ENCODE assay signal across 8 cellular contexts in genomic region chr17:36148559-36149295, GRCh38. TPM values are rescaled to one million over a fixed set of nuclear protein-coding genes. Genes with fewer than 3 reads are reported as not detected.
DNase-seq lines count a peak whose midpoint lies in the region; ATAC-seq, FAIRE-seq and TF ChIP-seq lines count a peak whose summit lies in the region.

No MANE protein-coding gene starts in this region.

- DNase-seq in Calu3 (peak; percentile 73), H4 (ENCODE audit: low spot score) (peak; percentile 74), NCI-H2171 treated with DMSO at 0.1 percent for 48 hours (lab: John Stamatoyannopoulos, UW) (peak; percentile 55), choroid plexus epithelial cell (ENCODE audit: low read depth) (peak; percentile 71), HepG2 (ENCODE audit: low spot score) (peak; percentile 28)
- peak; percentile 90 for DNase-seq in activated CD4-positive, alpha-beta T cell treated with anti-CD3 and anti-CD28 coated beads, Interleukin-2, amount 10 ng/mL, durations not matched to agents 24 days and 14 days
- peak; percentile 18 to 32 (median 29) for DNase-seq in stimulated activated CD4-positive, alpha-beta T cell treated with anti-CD3 and anti-CD28 coated beads, TNF-alpha, amount 100 ng/mL, for 1 hour (ENCODE audit: low read depth in 3 of 3, low spot score in 1 of 3)

- no peaks in the 10 kb centered on the region for H3K9me3 Mint-ChIP-seq in Calu3 (ENCODE audit: low read depth, unreplicated experiment)
- H3K9me3 Mint-ChIP-seq in activated CD4-positive, alpha-beta T cell treated with anti-CD3 and anti-CD28 coated beads, Interleukin-2, amount 10 ng/mL, durations not matched to agents 24 days and 14 days: no peaks in the 10 kb centered on the region

- no peak overlapping the region for H3K9ac ChIP-seq in HepG2 (ENCODE audit: insufficient read depth, low read depth, low read length)

- H2AFZ ChIP-seq in HepG2 (ENCODE audit: low read length): no peak overlapping the region

- no peaks in the 10 kb centered on the region for H3K36me3 Mint-ChIP-seq in Calu3 (ENCODE audit: insufficient read depth, unreplicated experiment)
- H3K36me3 Mint-ChIP-seq in activated CD4-positive, alpha-beta T cell treated with anti-CD3 and anti-CD28 coated beads, Interleukin-2, amount 10 ng/mL, durations not matched to agents 24 days and 14 days (ENCODE audit: low read depth): no peaks in the 10 kb centered on the region

- H3K4me1 Mint-ChIP-seq in Calu3 (ENCODE audit: low read depth, unreplicated experiment): no peaks in the 10 kb centered on the region
- peaks cover 2% of the 10 kb centered on the region for H3K4me1 Mint-ChIP-seq in activated CD4-positive, alpha-beta T cell treated with anti-CD3 and anti-CD28 coated beads, Interleukin-2, amount 10 ng/mL, durations not matched to agents 24 days and 14 days

- ATAC-seq in HepG2 (peak; percentile 90), GM21526 (IDR thresholded peaks at IDR 0.05; ENCODE audit: low FRiP score, unreplicated experiment) (no peak)

- no peak overlapping the region for H3K4me3 ChIP-seq in choroid plexus epithelial cell (ENCODE audit: low read depth, low read length)
- H3K4me3 ChIP-seq in HepG2 (replicated peaks in 1 of 3; ENCODE audit: insufficient read depth in 1 of 3, low read depth in 2 of 3, low read length in 3 of 3): no peak overlapping the region

- H3K27me3 ChIP-seq in HepG2 (ENCODE audit: control insufficient read depth in 1 of 2, insufficient read depth in 2 of 2, low read length in 2 of 2): no peaks in the 10 kb centered on the region; a peak in 2 of 5 replicates

- CTCF ChIA-PET in Calu3 (lab: Charles Lee) (interaction anchor here (0.7 to 1.8 kb wide), 6 partner anchors 166 to 334 kb away, joined by 3 to 20 read pairs (median 8); no protein-coding TSS in a partner anchor), HepG2 (lab: Yijun Ruan, JAX; ENCODE audit: low intra/inter-chr PET ratio, low total read pairs) (interaction anchor here (1.4 to 3.1 kb wide), 5 partner anchors 77 to 299 kb away, joined by 3 to 38 read pairs (median 8); partner anchors contain the start of gene CCL16)

- 0 out of 2 replicates have a peak, but pooled peaks cover 8% of the 10 kb centered on the region for H3K4me1 ChIP-seq in HepG2 (ENCODE audit: insufficient read depth, low read length)

- H4K20me1 ChIP-seq in HepG2 (ENCODE audit: insufficient read depth, low read length): no peaks in the 10 kb centered on the region

- 33% methylated on average over 6 of the region's 6 CpGs for WGBS in HepG2 (ENCODE audit: low lambda C conversion rate)

- no peak overlapping the region for H3K27ac Mint-ChIP-seq in Calu3 (ENCODE audit: unreplicated experiment)
- H3K27ac Mint-ChIP-seq in activated CD4-positive, alpha-beta T cell treated with anti-CD3 and anti-CD28 coated beads, Interleukin-2, amount 10 ng/mL, durations not matched to agents 24 days and 14 days: no peak overlapping the region

- no peaks in the 10 kb centered on the region for H3K9me3 ChIP-seq in HepG2 (ENCODE audit: low read length)

- intact Hi-C loops in Calu3 (cut with micrococcal nuclease; ENCODE audit: unreplicated experiment) (loop anchor here (1.0 kb wide), 1 partner anchor 179 kb away; no protein-coding TSS in a partner anchor), HepG2 (cut with micrococcal nuclease; ENCODE audit: unreplicated experiment) (loop anchor here (1.0 kb wide), 2 partner anchors 179 to 201 kb away; no protein-coding TSS in a partner anchor)
- intact Hi-C loops in activated CD4-positive, alpha-beta T cell treated with anti-CD3 and anti-CD28 coated beads, Interleukin-2, amount 10 ng/mL, durations not matched to agents 24 days and 14 days (cut with micrococcal nuclease): loop anchor here (1.0 to 2.0 kb wide), 3 partner anchors 76 to 299 kb away; no protein-coding TSS in a partner anchor

- H3K27me3 Mint-ChIP-seq in Calu3 (ENCODE audit: unreplicated experiment): peaks cover 90% of the 10 kb centered on the region
- peaks cover 33% of the 10 kb centered on the region for H3K27me3 Mint-ChIP-seq in activated CD4-positive, alpha-beta T cell treated with anti-CD3 and anti-CD28 coated beads, Interleukin-2, amount 10 ng/mL, durations not matched to agents 24 days and 14 days

- TF ChIP-seq RAD21 in HepG2 (CRISPR knock-in tag; IDR thresholded peaks at IDR 0.05): peak; percentile 86

- peak; percentile 92 for TF ChIP-seq CTCF in Calu3 (IDR thresholded peaks at IDR 0.05; ENCODE audit: unreplicated experiment)
- peak; percentile 100 for TF ChIP-seq CTCF in choroid plexus epithelial cell (conservative IDR thresholded peaks at IDR 0.05; ENCODE audit: low read depth, low read length)
- peak; percentile 93 for TF ChIP-seq CTCF in HepG2 (CRISPR knock-in tag; IDR thresholded peaks at IDR 0.05)

- no peak overlapping the region for H3K27ac ChIP-seq in HepG2 (ENCODE audit: extremely low read length, insufficient read depth, low read length)

- TF ChIP-seq EP300 in HepG2 (IDR thresholded peaks at IDR 0.05; ENCODE audit: low read depth in 2 of 2, low read length in 2 of 2) (no peak), HepG2 (CRISPR knock-in tag; IDR thresholded peaks at IDR 0.05; ENCODE audit: borderline replicate concordance) (no peak)

- H3K4me3 Mint-ChIP-seq in Calu3 (ENCODE audit: low read depth, unreplicated experiment): no peak overlapping the region
- H3K4me3 Mint-ChIP-seq in activated CD4-positive, alpha-beta T cell treated with anti-CD3 and anti-CD28 coated beads, Interleukin-2, amount 10 ng/mL, durations not matched to agents 24 days and 14 days: no peak overlapping the region

- no peak overlapping the region for H3K4me2 ChIP-seq in HepG2 (ENCODE audit: low read depth, low read length)

- FAIRE-seq in HepG2 (lab: Jason Lieb, UNC): no peak

- in situ Hi-C loops in HepG2 (cut with HindIII; ENCODE audit: extremely low pct_ligation_motif_present, low pct_unique_long_range_greater_than_20kb): loop anchor here (5.0 kb wide), 1 partner anchor 176 kb away; no protein-coding TSS in a partner anchor

- TF ChIP-seq POLR2A in HepG2 (IDR thresholded peaks at IDR 0.05; ENCODE audit: insufficient read depth in 1 of 2, low read depth in 2 of 2, low read length in 2 of 2): no peak

- POLR2A ChIA-PET in HepG2 (lab: Yijun Ruan, JAX): interaction anchor here (1.1 kb wide), 1 partner anchor 167 kb away, joined by 3 read pairs; the partner anchor contains the start of gene CCL16

- no peaks in the 10 kb centered on the region for H3K79me2 ChIP-seq in HepG2 (ENCODE audit: insufficient read depth, low read length)

- H3K36me3 ChIP-seq in HepG2 (replicated peaks in 1 of 2; ENCODE audit: control insufficient read depth in 1 of 2, insufficient read depth in 2 of 2, low read length in 2 of 2): no peaks in the 10 kb centered on the region

- BruUV-seq in Calu3 (replicated peaks; lab: Mats Ljungman, UMichigan) (no TSS peak), HepG2 (replicated peaks; lab: Mats Ljungman, UMichigan) (no TSS peak)

RNA-seq across cellular contexts. Expression of gene TBC1D3B, which starts 27.7 kb away (rescaled TPM):
- 71.6 and 73.5 TPM in 2 replicates for total RNA-seq in Calu3 (2022)
- 0.39 TPM in 1 of 2 replicates, not detected in the other for total RNA-seq in H4 (2014; rRNA removed; shearing (Covaris generic))
- 8.9 and 9.8 TPM in 2 replicates for total RNA-seq in activated CD4-positive, alpha-beta T cell treated with anti-CD3 and anti-CD28 coated beads, Interleukin-2, amount 10 ng/mL, durations not matched to agents 24 days and 14 days
- total RNA-seq in HepG2 (2016; rRNA removed; fragmentation: Illumina TruSeq; extraction: Trizol): 1.8 TPM in 1 of 2 replicates, not detected in the other
- 1.4 TPM in 1 of 2 replicates, not detected in the other for total RNA-seq in HepG2 (2016; cell fraction: cytosol; rRNA removed; fragmentation: Illumina TruSeq; extraction: Trizol; ENCODE audit: low read depth)
- total RNA-seq in HepG2 (2016; cell fraction: insoluble cytoplasmic fraction; rRNA removed; fragmentation: Illumina TruSeq; extraction: Trizol): 1.8 TPM in 1 of 2 replicates, not detected in the other
- 0.74 and 1.3 TPM in 2 replicates for total RNA-seq in HepG2 (2016; cell fraction: membrane; rRNA removed; fragmentation: Illumina TruSeq; extraction: Trizol)
- 5.9 and 6.1 TPM in 2 replicates for total RNA-seq in HepG2 (2016; cell fraction: nucleus; rRNA removed; fragmentation: Illumina TruSeq; extraction: Trizol)
- polyA plus RNA-seq in HepG2 (2011; rRNA removed): 1.1 and 2.1 TPM in 2 replicates
- 0.46 and 0.52 TPM in 2 replicates for polyA plus RNA-seq in HepG2 (2011; cell fraction: cytosol; rRNA removed)
- polyA plus RNA-seq in HepG2 (2011; cell fraction: nucleus; rRNA removed): 12.8 and 13.4 TPM in 2 replicates
- 2.5 and 2.6 TPM in 2 replicates for polyA plus RNA-seq in HepG2 (2012)
- polyA plus RNA-seq in HepG2 (2016; cell fraction: cytosol; fragmentation: Illumina TruSeq; extraction: Trizol; ENCODE audit: low read depth): not detected in 2 replicates
- 0.50 TPM in 1 of 2 replicates, not detected in the other for polyA plus RNA-seq in HepG2 (2016; cell fraction: insoluble cytoplasmic fraction; fragmentation: Illumina TruSeq; extraction: Trizol; ENCODE audit: low read depth)
- not detected in 2 replicates for polyA plus RNA-seq in HepG2 (2016; cell fraction: membrane; fragmentation: Illumina TruSeq; extraction: Trizol; ENCODE audit: low read depth)
- 12.6 and 14.8 TPM in 2 replicates for polyA plus RNA-seq in HepG2 (2016; cell fraction: nucleus; fragmentation: Illumina TruSeq; extraction: Trizol; ENCODE audit: insufficient read depth, low read depth)
- 0.42 and 1.9 TPM in 2 replicates for polyA minus RNA-seq in HepG2 (2011; rRNA and poly(A)+ RNA removed; ENCODE audit: low replicate concordance)
- polyA minus RNA-seq in HepG2 (2011; cell fraction: cytosol; rRNA and poly(A)+ RNA removed): not detected in 2 replicates
- 3.9 and 5.9 TPM in 2 replicates for polyA minus RNA-seq in HepG2 (2011; cell fraction: nucleus; rRNA and poly(A)+ RNA removed)

RNA-seq across cellular contexts. Expression of gene CCL4, which starts 45.1 kb away (rescaled TPM):
- not detected in 2 replicates for total RNA-seq in Calu3 (2022)
- not detected in 2 replicates for total RNA-seq in H4 (2014; rRNA removed; shearing (Covaris generic))
- total RNA-seq in activated CD4-positive, alpha-beta T cell treated with anti-CD3 and anti-CD28 coated beads, Interleukin-2, amount 10 ng/mL, durations not matched to agents 24 days and 14 days: 351 and 370 TPM in 2 replicates
- not detected in 2 replicates for total RNA-seq in HepG2 (2016; rRNA removed; fragmentation: Illumina TruSeq; extraction: Trizol)
- total RNA-seq in HepG2 (2016; cell fraction: cytosol; rRNA removed; fragmentation: Illumina TruSeq; extraction: Trizol; ENCODE audit: low read depth): not detected in 2 replicates
- total RNA-seq in HepG2 (2016; cell fraction: insoluble cytoplasmic fraction; rRNA removed; fragmentation: Illumina TruSeq; extraction: Trizol): not detected in 2 replicates
- not detected in 2 replicates for total RNA-seq in HepG2 (2016; cell fraction: membrane; rRNA removed; fragmentation: Illumina TruSeq; extraction: Trizol)
- not detected in 2 replicates for total RNA-seq in HepG2 (2016; cell fraction: nucleus; rRNA removed; fragmentation: Illumina TruSeq; extraction: Trizol)
- polyA plus RNA-seq in HepG2 (2011; rRNA removed): not detected in 2 replicates
- not detected in 2 replicates for polyA plus RNA-seq in HepG2 (2011; cell fraction: cytosol; rRNA removed)
- 0.26 TPM in 1 of 2 replicates, not detected in the other for polyA plus RNA-seq in HepG2 (2011; cell fraction: nucleus; rRNA removed)
- not detected in 2 replicates for polyA plus RNA-seq in HepG2 (2012)
- not detected in 2 replicates for polyA plus RNA-seq in HepG2 (2016; cell fraction: cytosol; fragmentation: Illumina TruSeq; extraction: Trizol; ENCODE audit: low read depth)
- polyA plus RNA-seq in HepG2 (2016; cell fraction: insoluble cytoplasmic fraction; fragmentation: Illumina TruSeq; extraction: Trizol; ENCODE audit: low read depth): not detected in 2 replicates
- not detected in 2 replicates for polyA plus RNA-seq in HepG2 (2016; cell fraction: membrane; fragmentation: Illumina TruSeq; extraction: Trizol; ENCODE audit: low read depth)
- polyA plus RNA-seq in HepG2 (2016; cell fraction: nucleus; fragmentation: Illumina TruSeq; extraction: Trizol; ENCODE audit: insufficient read depth, low read depth): not detected in 2 replicates
- 0.47 TPM in 1 of 2 replicates, not detected in the other for polyA minus RNA-seq in HepG2 (2011; rRNA and poly(A)+ RNA removed; ENCODE audit: low replicate concordance)
- not detected in 2 replicates for polyA minus RNA-seq in HepG2 (2011; cell fraction: cytosol; rRNA and poly(A)+ RNA removed)
- polyA minus RNA-seq in HepG2 (2011; cell fraction: nucleus; rRNA and poly(A)+ RNA removed): not detected in 2 replicates

RNA-seq across cellular contexts. Expression of gene CCL3L1, which starts 47.8 kb away (rescaled TPM):
- total RNA-seq in Calu3 (2022): not detected in 2 replicates
- total RNA-seq in H4 (2014; rRNA removed; shearing (Covaris generic)): not detected in 2 replicates
- total RNA-seq in activated CD4-positive, alpha-beta T cell treated with anti-CD3 and anti-CD28 coated beads, Interleukin-2, amount 10 ng/mL, durations not matched to agents 24 days and 14 days: 4.4 and 4.5 TPM in 2 replicates
- not detected in 2 replicates for total RNA-seq in HepG2 (2016; rRNA removed; fragmentation: Illumina TruSeq; extraction: Trizol)
- total RNA-seq in HepG2 (2016; cell fraction: cytosol; rRNA removed; fragmentation: Illumina TruSeq; extraction: Trizol; ENCODE audit: low read depth): not detected in 2 replicates
- total RNA-seq in HepG2 (2016; cell fraction: insoluble cytoplasmic fraction; rRNA removed; fragmentation: Illumina TruSeq; extraction: Trizol): not detected in 2 replicates
- total RNA-seq in HepG2 (2016; cell fraction: membrane; rRNA removed; fragmentation: Illumina TruSeq; extraction: Trizol): not detected in 2 replicates
- not detected in 2 replicates for total RNA-seq in HepG2 (2016; cell fraction: nucleus; rRNA removed; fragmentation: Illumina TruSeq; extraction: Trizol)
- polyA plus RNA-seq in HepG2 (2011; rRNA removed): not detected in 2 replicates
- not detected in 2 replicates for polyA plus RNA-seq in HepG2 (2011; cell fraction: cytosol; rRNA removed)
- polyA plus RNA-seq in HepG2 (2011; cell fraction: nucleus; rRNA removed): not detected in 2 replicates
- polyA plus RNA-seq in HepG2 (2012): not detected in 2 replicates
- polyA plus RNA-seq in HepG2 (2016; cell fraction: cytosol; fragmentation: Illumina TruSeq; extraction: Trizol; ENCODE audit: low read depth): not detected in 2 replicates
- polyA plus RNA-seq in HepG2 (2016; cell fraction: insoluble cytoplasmic fraction; fragmentation: Illumina TruSeq; extraction: Trizol; ENCODE audit: low read depth): not detected in 2 replicates
- not detected in 2 replicates for polyA plus RNA-seq in HepG2 (2016; cell fraction: membrane; fragmentation: Illumina TruSeq; extraction: Trizol; ENCODE audit: low read depth)
- polyA plus RNA-seq in HepG2 (2016; cell fraction: nucleus; fragmentation: Illumina TruSeq; extraction: Trizol; ENCODE audit: insufficient read depth, low read depth): not detected in 2 replicates
- polyA minus RNA-seq in HepG2 (2011; rRNA and poly(A)+ RNA removed; ENCODE audit: low replicate concordance): 0.70 TPM in 1 of 2 replicates, not detected in the other
- not detected in 2 replicates for polyA minus RNA-seq in HepG2 (2011; cell fraction: cytosol; rRNA and poly(A)+ RNA removed)
- not detected in 2 replicates for polyA minus RNA-seq in HepG2 (2011; cell fraction: nucleus; rRNA and poly(A)+ RNA removed)

RNA-seq across cellular contexts. Expression of gene CCL3, which starts 58.8 kb away (rescaled TPM):
- not detected in 2 replicates for total RNA-seq in Calu3 (2022)
- not detected in 2 replicates for total RNA-seq in H4 (2014; rRNA removed; shearing (Covaris generic))
- 403 and 414 TPM in 2 replicates for total RNA-seq in activated CD4-positive, alpha-beta T cell treated with anti-CD3 and anti-CD28 coated beads, Interleukin-2, amount 10 ng/mL, durations not matched to agents 24 days and 14 days
- total RNA-seq in HepG2 (2016; rRNA removed; fragmentation: Illumina TruSeq; extraction: Trizol): not detected in 2 replicates
- total RNA-seq in HepG2 (2016; cell fraction: cytosol; rRNA removed; fragmentation: Illumina TruSeq; extraction: Trizol; ENCODE audit: low read depth): not detected in 2 replicates
- not detected in 2 replicates for total RNA-seq in HepG2 (2016; cell fraction: insoluble cytoplasmic fraction; rRNA removed; fragmentation: Illumina TruSeq; extraction: Trizol)
- not detected in 2 replicates for total RNA-seq in HepG2 (2016; cell fraction: membrane; rRNA removed; fragmentation: Illumina TruSeq; extraction: Trizol)
- total RNA-seq in HepG2 (2016; cell fraction: nucleus; rRNA removed; fragmentation: Illumina TruSeq; extraction: Trizol): not detected in 2 replicates
- polyA plus RNA-seq in HepG2 (2011; rRNA removed): not detected in 2 replicates
- polyA plus RNA-seq in HepG2 (2011; cell fraction: cytosol; rRNA removed): 0.12 TPM in 1 of 2 replicates, not detected in the other
- polyA plus RNA-seq in HepG2 (2011; cell fraction: nucleus; rRNA removed): 0.26 and 0.38 TPM in 2 replicates
- polyA plus RNA-seq in HepG2 (2012): not detected in 2 replicates
- not detected in 2 replicates for polyA plus RNA-seq in HepG2 (2016; cell fraction: cytosol; fragmentation: Illumina TruSeq; extraction: Trizol; ENCODE audit: low read depth)
- polyA plus RNA-seq in HepG2 (2016; cell fraction: insoluble cytoplasmic fraction; fragmentation: Illumina TruSeq; extraction: Trizol; ENCODE audit: low read depth): not detected in 2 replicates
- not detected in 2 replicates for polyA plus RNA-seq in HepG2 (2016; cell fraction: membrane; fragmentation: Illumina TruSeq; extraction: Trizol; ENCODE audit: low read depth)
- not detected in 2 replicates for polyA plus RNA-seq in HepG2 (2016; cell fraction: nucleus; fragmentation: Illumina TruSeq; extraction: Trizol; ENCODE audit: insufficient read depth, low read depth)
- polyA minus RNA-seq in HepG2 (2011; rRNA and poly(A)+ RNA removed; ENCODE audit: low replicate concordance): 3.3 TPM in 1 of 2 replicates, not detected in the other
- polyA minus RNA-seq in HepG2 (2011; cell fraction: cytosol; rRNA and poly(A)+ RNA removed): not detected in 2 replicates
- not detected in 2 replicates for polyA minus RNA-seq in HepG2 (2011; cell fraction: nucleus; rRNA and poly(A)+ RNA removed)

Comparison
In these comparisons a context has a peak if more than half of its experiments do, and no peak if none do; other contexts are left out.
1. DNase-seq: peak in every context shown above with its lines; median percentile 90 in activated CD4-positive, alpha-beta T cell treated with anti-CD3 and anti-CD28 coated beads, Interleukin-2, amount 10 ng/mL, durations not matched to agents 24 days and 14 days; 74 in H4; 73 in Calu3; 71 in choroid plexus epithelial cell; 55 in NCI-H2171 treated with DMSO at 0.1 percent for 48 hours; 29 in stimulated activated CD4-positive, alpha-beta T cell treated with anti-CD3 and anti-CD28 coated beads, TNF-alpha, amount 100 ng/mL, for 1 hour; 28 in HepG2.
2. RNA of gene CCL4, which starts 45.1 kb away (total RNA-seq): 351 to 370 TPM in activated CD4-positive, alpha-beta T cell treated with anti-CD3 and anti-CD28 coated beads, Interleukin-2, amount 10 ng/mL, durations not matched to agents 24 days and 14 days; not detected in Calu3, not detected in H4 and not detected in HepG2; every median in the first group is over 100 times any median in the second.
3. Peak in every context shown above with its lines, with median percentiles within 50 percentile points of each other: CTCF ChIP-seq.